Comparison of ENCODE assay signal across 1 cellular context in genomic region chr5:131953969-131954368, GRCh38.
TF ChIP-seq lines count a peak whose summit lies in the region.

No MANE protein-coding gene starts in this region.

TF ChIP-seq in GM12878, 131 proteins besides CTCF, POLR2A, EP300 and RAD21 (continued from another document):
- TF ChIP-seq E2F8 (IDR thresholded peaks at IDR 0.05; ENCODE audit: low read depth, partially characterized antibody) (no peak), MEF2A (IDR thresholded peaks at IDR 0.05; ENCODE audit: insufficient read depth, low read depth, low read length) (0 out of 2 replicates have a peak, but pooled peaks have one; percentile 28), BCL11A (IDR thresholded peaks at IDR 0.05; ENCODE audit: low read depth, low read length) (peak; percentile 29; the same call in 1 of the 2 replicates), IKZF1 (conservative IDR thresholded peaks at IDR 0.05) (no peak), GABPA (IDR thresholded peaks at IDR 0.05; ENCODE audit: low read depth) (peak; percentile 47; the same call in 1 of the 2 replicates), SMC3 (IDR thresholded peaks at IDR 0.05; ENCODE audit: borderline replicate concordance, low read length) (no peak)
